1 cellular context compared by ENCODE assay signal in the genomic region with DNA sequence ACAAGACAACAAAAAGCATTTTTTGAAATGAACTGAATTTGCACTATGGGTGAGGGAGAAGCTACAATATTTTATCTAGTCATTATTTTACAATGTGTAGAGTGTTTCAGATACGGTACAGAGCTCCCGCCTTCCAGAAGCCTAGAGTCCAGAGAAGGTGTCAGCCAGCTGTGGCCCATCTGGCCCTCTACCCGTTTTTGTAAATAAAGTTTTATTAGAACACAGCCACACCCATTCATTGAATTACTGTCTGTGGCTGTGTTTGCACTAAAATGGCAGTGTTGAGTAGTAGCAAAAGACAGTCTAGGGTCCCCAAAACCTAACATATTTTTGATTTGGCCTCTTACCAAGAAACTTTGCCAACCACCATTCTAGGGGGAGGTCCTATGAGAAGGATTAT.
A peak's percentile ranks its signal among the peaks of the same experiment; 100 is the strongest.
TF ChIP-seq lines count a peak whose summit lies in the region.

No MANE protein-coding gene starts in this region.

TF ChIP-seq in HepG2, 621 proteins besides CTCF, POLR2A, EP300 and RAD21 (continued from another document):
- TF ChIP-seq, protein P1, sequence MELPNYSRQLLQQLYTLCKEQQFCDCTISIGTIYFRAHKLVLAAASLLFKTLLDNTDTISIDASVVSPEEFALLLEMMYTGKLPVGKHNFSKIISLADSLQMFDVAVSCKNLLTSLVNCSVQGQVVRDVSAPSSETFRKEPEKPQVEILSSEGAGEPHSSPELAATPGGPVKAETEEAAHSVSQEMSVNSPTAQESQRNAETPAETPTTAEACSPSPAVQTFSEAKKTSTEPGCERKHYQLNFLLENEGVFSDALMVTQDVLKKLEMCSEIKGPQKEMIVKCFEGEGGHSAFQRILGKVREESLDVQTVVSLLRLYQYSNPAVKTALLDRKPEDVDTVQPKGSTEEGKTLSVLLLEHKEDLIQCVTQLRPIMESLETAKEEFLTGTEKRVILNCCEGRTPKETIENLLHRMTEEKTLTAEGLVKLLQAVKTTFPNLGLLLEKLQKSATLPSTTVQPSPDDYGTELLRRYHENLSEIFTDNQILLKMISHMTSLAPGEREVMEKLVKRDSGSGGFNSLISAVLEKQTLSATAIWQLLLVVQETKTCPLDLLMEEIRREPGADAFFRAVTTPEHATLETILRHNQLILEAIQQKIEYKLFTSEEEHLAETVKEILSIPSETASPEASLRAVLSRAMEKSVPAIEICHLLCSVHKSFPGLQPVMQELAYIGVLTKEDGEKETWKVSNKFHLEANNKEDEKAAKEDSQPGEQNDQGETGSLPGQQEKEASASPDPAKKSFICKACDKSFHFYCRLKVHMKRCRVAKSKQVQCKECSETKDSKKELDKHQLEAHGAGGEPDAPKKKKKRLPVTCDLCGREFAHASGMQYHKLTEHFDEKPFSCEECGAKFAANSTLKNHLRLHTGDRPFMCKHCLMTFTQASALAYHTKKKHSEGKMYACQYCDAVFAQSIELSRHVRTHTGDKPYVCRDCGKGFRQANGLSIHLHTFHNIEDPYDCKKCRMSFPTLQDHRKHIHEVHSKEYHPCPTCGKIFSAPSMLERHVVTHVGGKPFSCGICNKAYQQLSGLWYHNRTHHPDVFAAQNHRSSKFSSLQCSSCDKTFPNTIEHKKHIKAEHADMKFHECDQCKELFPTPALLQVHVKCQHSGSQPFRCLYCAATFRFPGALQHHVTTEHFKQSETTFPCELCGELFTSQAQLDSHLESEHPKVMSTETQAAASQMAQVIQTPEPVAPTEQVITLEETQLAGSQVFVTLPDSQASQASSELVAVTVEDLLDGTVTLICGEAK (IDR thresholded peaks at IDR 0.05) = no peak
- TF ChIP-seq, protein P1 (CRISPR knock-in tag; IDR thresholded peaks at IDR 0.05) = peak; percentile 54; the same call in 1 of the 2 replicates
- TF ChIP-seq FOXA1 (IDR thresholded peaks at IDR 0.05) (no peak), FOXA1 (CRISPR knock-in tag; IDR thresholded peaks at IDR 0.05) (no peak)
